ENCODE assay signal across 3 cellular contexts in the genomic region with DNA sequence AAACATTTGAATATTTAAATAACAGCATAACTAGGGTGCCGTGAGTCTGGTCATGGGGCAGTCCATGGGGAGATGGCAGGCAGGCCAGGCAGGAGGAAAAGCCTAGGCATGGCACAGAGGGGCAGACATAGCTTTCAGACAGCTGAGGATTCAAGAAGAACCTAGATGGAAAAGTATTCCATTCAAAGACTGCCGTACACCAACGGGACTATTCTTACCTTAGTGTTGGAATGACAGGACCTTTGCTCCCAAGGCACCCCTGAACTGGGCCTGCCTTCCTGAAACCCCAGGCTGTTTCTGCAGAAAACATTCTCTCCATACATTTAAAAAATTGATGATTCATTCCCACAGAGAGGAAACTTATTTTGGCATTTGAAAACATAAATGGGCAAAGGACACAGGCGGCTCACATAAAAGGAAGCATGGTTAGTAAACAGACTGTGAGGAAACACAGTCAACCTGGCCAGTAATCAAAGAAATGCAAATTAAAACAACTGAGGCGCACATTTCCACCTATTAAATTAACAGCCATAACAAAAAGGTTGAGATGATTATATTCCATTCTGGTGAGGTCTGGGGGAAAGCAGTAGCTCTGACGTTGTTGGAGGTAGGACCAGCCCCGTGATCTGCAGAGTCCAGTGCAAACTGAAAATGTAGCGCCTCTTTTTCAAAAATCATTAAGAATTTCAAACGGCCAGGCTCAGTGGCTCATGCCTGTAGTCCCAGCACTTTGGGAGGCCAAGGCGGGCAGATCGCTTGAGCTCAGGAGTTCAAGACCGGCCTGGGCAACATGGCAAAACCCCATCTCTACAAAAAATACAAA.
TF ChIP-seq lines count a peak whose summit lies in the region.

No MANE protein-coding gene starts in this region.

TF ChIP-seq in IMR-90, 13 proteins besides CTCF, POLR2A, EP300 and RAD21:
- no peak for TF ChIP-seq MXI1 (IDR thresholded peaks at IDR 0.05; ENCODE audit: borderline replicate concordance, low read depth, low read length)
- TF ChIP-seq FOS (IDR thresholded peaks at IDR 0.05; ENCODE audit: low read depth, low read length), result no peak
- no peak for TF ChIP-seq BHLHE40 (IDR thresholded peaks at IDR 0.05; ENCODE audit: low read depth, low read length)
- no peak for TF ChIP-seq CHD1 (IDR thresholded peaks at IDR 0.05; ENCODE audit: low read depth, low read length)
- TF ChIP-seq RFX5 (IDR thresholded peaks at IDR 0.05; ENCODE audit: low read depth, low read length), result no peak
- TF ChIP-seq MAFK (IDR thresholded peaks at IDR 0.05; ENCODE audit: low read depth, low read length), result no peak
- TF ChIP-seq USF2 (IDR thresholded peaks at IDR 0.05; ENCODE audit: low read depth, low read length), result no peak
TF ChIP-seq in IMR-90: peak in this region for 0.

TF ChIP-seq in endothelial cell of umbilical vein, 7 proteins besides CTCF, POLR2A, EP300 and RAD21:
- TF ChIP-seq MYC (IDR thresholded peaks at IDR 0.05; ENCODE audit: low read depth, low read length), result no peak
- TF ChIP-seq, protein P1, sequence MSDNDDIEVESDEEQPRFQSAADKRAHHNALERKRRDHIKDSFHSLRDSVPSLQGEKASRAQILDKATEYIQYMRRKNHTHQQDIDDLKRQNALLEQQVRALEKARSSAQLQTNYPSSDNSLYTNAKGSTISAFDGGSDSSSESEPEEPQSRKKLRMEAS (IDR thresholded peaks at IDR 0.05; ENCODE audit: insufficient read depth, insufficient read length), result no peak
- no peak for TF ChIP-seq FOS (IDR thresholded peaks at IDR 0.05; ENCODE audit: borderline replicate concordance, insufficient read depth, low read length)
- no peak for TF ChIP-seq GATA2 (IDR thresholded peaks at IDR 0.05; ENCODE audit: insufficient read depth, insufficient read length, low read depth, low read length)
- TF ChIP-seq JUN (IDR thresholded peaks at IDR 0.05; ENCODE audit: borderline replicate concordance, insufficient read depth, insufficient read length, low read depth), result no peak
- no peak for TF ChIP-seq EZH2 (IDR thresholded peaks at IDR 0.05; ENCODE audit: borderline replicate concordance, low read depth, low read length, severe bottlenecking)
- no peak for TF ChIP-seq POLR2AphosphoS5 (IDR thresholded peaks at IDR 0.05; ENCODE audit: insufficient read depth, low read depth, low read length)

TF ChIP-seq in HEK293T, 16 proteins besides CTCF, POLR2A, EP300 and RAD21:
- no peak for TF ChIP-seq FOXA1 (IDR thresholded peaks at IDR 0.05)
- TF ChIP-seq TARDBP (IDR thresholded peaks at IDR 0.05), result no peak
- TF ChIP-seq ARNT (IDR thresholded peaks at IDR 0.05), result no peak
- no peak for TF ChIP-seq SP1 (IDR thresholded peaks at IDR 0.05)
- no peak for TF ChIP-seq ZNF384 (IDR thresholded peaks at IDR 0.05)
- no peak for TF ChIP-seq ELF4 (IDR thresholded peaks at IDR 0.05)
- no peak for TF ChIP-seq NFRKB (IDR thresholded peaks at IDR 0.05)
- TF ChIP-seq LEF1 (IDR thresholded peaks at IDR 0.05; ENCODE audit: borderline replicate concordance), result no peak
- TF ChIP-seq BHLHE40 (IDR thresholded peaks at IDR 0.05; ENCODE audit: borderline replicate concordance), result no peak
- no peak for TF ChIP-seq FOXK2 (IDR thresholded peaks at IDR 0.05)
- no peak for TF ChIP-seq L3MBTL2 (conservative IDR thresholded peaks at IDR 0.05)
- TF ChIP-seq HDGF (IDR thresholded peaks at IDR 0.05; ENCODE audit: borderline replicate concordance), result no peak
TF ChIP-seq in HEK293T: peak in this region for 0.
